8 cellular contexts compared by ENCODE assay signal in the genomic region with DNA sequence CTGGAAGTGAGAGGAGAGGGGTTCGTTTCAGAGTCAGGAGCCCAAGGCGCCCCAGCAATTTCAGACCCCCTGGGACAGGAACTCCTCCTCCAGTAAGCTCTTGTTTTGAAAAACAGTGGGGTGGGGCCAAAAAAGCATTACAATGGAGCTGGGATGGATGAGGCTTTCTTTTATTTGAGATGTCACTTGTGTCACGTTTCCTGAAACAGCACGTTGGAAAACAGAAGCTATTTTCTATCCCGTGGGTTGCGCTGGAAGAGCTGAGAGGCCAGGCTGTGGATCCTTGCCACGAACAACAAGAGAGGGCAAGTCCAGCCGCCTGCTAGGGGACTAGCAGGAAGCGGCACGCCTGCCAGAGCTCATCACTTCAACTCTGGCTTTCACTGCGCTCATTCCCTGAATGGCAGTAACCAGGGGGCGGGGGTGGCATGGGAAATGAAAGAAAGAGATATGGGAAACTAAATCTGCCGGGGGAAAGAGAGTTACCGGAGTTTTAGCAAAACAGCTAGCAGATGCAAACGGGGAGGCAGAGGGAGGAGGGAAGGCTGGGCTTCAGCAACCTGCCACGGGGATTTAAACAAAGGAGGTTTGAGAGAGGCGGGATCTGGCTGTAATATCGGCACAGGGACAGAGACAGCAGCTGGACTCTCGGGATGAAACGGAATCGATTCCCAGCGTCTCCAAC. TPM values are rescaled to one million over a fixed set of nuclear protein-coding genes. Genes with fewer than 3 reads are reported as not detected.
DNase-seq lines count a peak whose midpoint lies in the region; TF ChIP-seq lines count a peak whose summit lies in the region.

No MANE protein-coding gene starts in this region.

- H3K9me3 Mint-ChIP-seq in HFFc6 = no peaks in the 10 kb centered on the region
- no peaks in the 10 kb centered on the region for H3K9me3 Mint-ChIP-seq in activated T-cell treated with anti-CD3 and anti-CD28 coated beads, Interleukin-2, amount 50 U/mL, for 24 hours

- H3K27ac ChIP-seq in muscle layer of duodenum (ENCODE audit: low read length) = peak overlapping the region; percentile 50

- peak overlapping the region; percentile 90 for H3K4me3 Mint-ChIP-seq in HFFc6
- H3K4me3 Mint-ChIP-seq in activated T-cell treated with anti-CD3 and anti-CD28 coated beads, Interleukin-2, amount 50 U/mL, for 24 hours = no peak overlapping the region

- peak overlapping the region; percentile 53 to 72 for H3K4me3 ChIP-seq in muscle layer of duodenum (ENCODE audit: low read depth in 1 of 2, low read length in 2 of 2)

- H3K4me1 ChIP-seq in muscle layer of duodenum (ENCODE audit: control insufficient read depth in 1 of 2, insufficient read depth in 2 of 2, low read length in 2 of 2) = peaks cover 3 to 22% of the 10 kb centered on the region in 2 donors

- H3K36me3 Mint-ChIP-seq in HFFc6 (ENCODE audit: low read depth) = no peaks in the 10 kb centered on the region
- H3K36me3 Mint-ChIP-seq in activated T-cell treated with anti-CD3 and anti-CD28 coated beads, Interleukin-2, amount 50 U/mL, for 24 hours (ENCODE audit: low read depth) = peaks cover 3% of the 10 kb centered on the region

- H3K27me3 Mint-ChIP-seq in HFFc6 (ENCODE audit: insufficient read depth) = peaks cover 9% of the 10 kb centered on the region
- no peaks in the 10 kb centered on the region for H3K27me3 Mint-ChIP-seq in activated T-cell treated with anti-CD3 and anti-CD28 coated beads, Interleukin-2, amount 50 U/mL, for 24 hours

- H3K27me3 ChIP-seq in muscle layer of duodenum (ENCODE audit: low read depth, low read length) = no peaks in the 10 kb centered on the region

- H3K4me1 Mint-ChIP-seq in HFFc6 (ENCODE audit: low read depth) = peaks cover 55% of the 10 kb centered on the region
- H3K4me1 Mint-ChIP-seq in activated T-cell treated with anti-CD3 and anti-CD28 coated beads, Interleukin-2, amount 50 U/mL, for 24 hours (ENCODE audit: low read depth) = no peaks in the 10 kb centered on the region

- TF ChIP-seq CTCF in HFFc6 (IDR thresholded peaks at IDR 0.05) = no peak

- DNase-seq in HFFc6 = no peak
- peak; percentile 83 to 90 for DNase-seq in SHP77 (lab: John Stamatoyannopoulos, UW)
- DNase-seq in fibroblast of gingiva (ENCODE audit: low read depth) = peak; percentile 45
- no peak for DNase-seq in SKM-1 (lab: John Stamatoyannopoulos, UW; ENCODE audit: unreplicated experiment)
- DNase-seq in stimulated activated CD4-positive, alpha-beta T cell treated with anti-CD3 and anti-CD28 coated beads, Interleukin-4, amount 100 ng/mL, for 1 hour = no peak
- no peak for DNase-seq in T-helper 9 cell
- no peak for DNase-seq in activated T-cell treated with anti-CD3 and anti-CD28 coated beads, Interleukin-2, amount 50 U/mL, for 24 hours

- H3K9me3 ChIP-seq in muscle layer of duodenum (ENCODE audit: control insufficient read depth in 1 of 2, low read length in 2 of 2) = no peaks in the 10 kb centered on the region

- H3K36me3 ChIP-seq in muscle layer of duodenum (ENCODE audit: control insufficient read depth in 1 of 2, insufficient read depth in 2 of 2, low read length in 2 of 2) = no peaks in the 10 kb centered on the region

- H3K27ac Mint-ChIP-seq in HFFc6 = peak overlapping the region; percentile 63; the same call in 1 of the 2 replicates
- no peak overlapping the region for H3K27ac Mint-ChIP-seq in activated T-cell treated with anti-CD3 and anti-CD28 coated beads, Interleukin-2, amount 50 U/mL, for 24 hours

RNA-seq across cellular contexts. Expression of gene GCNT2, which starts 34.6 kb away (rescaled TPM):
- total RNA-seq in HFFc6 (2021; fragmentation: NEBNext Ultra II Directional; extraction: Animal tissue kit (Norgen Biotek cat#: 25700)) = 1 to 10 TPM in 4 of 6 experiments, under 1 TPM in 2; 0.14 to 7.1 (median 5.7) TPM

Comparison
In these comparisons a context has a peak if more than half of its experiments do, and no peak if none do; other contexts are left out.
1. DNase-seq: peak in SHP77 (2 of 2) and fibroblast of gingiva (single experiment); none in HFFc6 (single experiment), SKM-1 (single experiment), stimulated activated CD4-positive, alpha-beta T cell treated with anti-CD3 and anti-CD28 coated beads, Interleukin-4, amount 100 ng/mL, for 1 hour (single experiment), T-helper 9 cell (single experiment) and activated T-cell treated with anti-CD3 and anti-CD28 coated beads, Interleukin-2, amount 50 U/mL, for 24 hours (single experiment).